Comparison of ENCODE assay signal across 10 cellular contexts in the genomic region with DNA sequence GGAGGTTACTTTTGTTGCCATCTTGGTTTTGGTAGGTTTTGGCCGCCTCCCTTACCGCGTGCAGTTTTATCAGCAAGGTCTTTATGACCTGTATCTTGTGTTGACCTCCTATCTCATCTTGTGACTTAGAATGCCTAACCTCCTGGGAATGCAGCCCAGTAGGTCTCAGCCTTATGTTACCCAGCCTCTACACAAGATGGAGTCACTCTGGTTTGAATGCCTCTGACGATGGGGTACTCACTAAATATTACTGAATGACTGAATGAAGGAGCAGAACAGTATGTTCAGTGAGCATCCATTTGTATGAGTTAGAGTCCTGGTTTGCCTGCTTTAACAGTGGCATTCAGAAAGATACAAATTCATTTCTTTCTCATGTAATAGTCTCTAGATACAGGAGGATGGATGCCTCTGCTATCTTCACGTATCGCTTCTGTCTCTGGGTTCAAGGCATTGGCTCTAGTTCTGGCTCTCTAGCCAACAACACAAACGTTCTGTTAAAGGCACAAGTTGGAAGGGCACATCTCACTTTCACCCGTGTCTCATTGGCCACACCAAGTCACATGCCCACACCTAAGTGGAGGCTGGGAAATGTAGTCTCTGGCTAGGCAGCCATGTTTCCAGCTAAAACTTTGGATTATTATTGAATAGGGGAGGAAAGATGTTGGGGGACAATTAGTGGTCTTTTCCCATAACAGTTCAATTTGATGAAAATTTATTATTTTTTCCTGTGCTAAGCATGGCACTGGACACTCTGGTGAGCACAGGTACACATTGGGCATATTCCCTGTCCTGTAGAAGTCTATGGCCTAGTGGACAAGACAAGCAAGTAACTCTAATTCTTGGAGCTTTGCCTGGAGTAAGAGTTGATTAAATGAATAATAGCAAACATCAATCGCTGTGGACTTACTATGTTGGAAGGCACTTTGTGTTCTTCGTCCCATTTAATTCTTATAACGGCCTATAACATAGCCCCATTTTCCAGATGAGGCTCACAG.
A peak's percentile ranks its signal among the peaks of the same experiment; 100 is the strongest.
DNase-seq lines count a peak whose midpoint lies in the region; ATAC-seq and TF ChIP-seq lines count a peak whose summit lies in the region.
"Had no signal": no experiment of that assay in that cellular context is flagged by ENCODE, and none has a peak within 500 bp of the region (broad histone marks: within the 10 kb centered on the region; RNA-seq: fewer than 3 reads in every experiment).

No MANE protein-coding gene starts in this region.

- TF ChIP-seq CTCF in liver (IDR thresholded peaks at IDR 0.05; ENCODE audit: low read depth, low read length, missing input control) (no peak), vagina (IDR thresholded peaks at IDR 0.05) (no peak)

- H3K36me3 ChIP-seq in adipocyte (ENCODE audit: control insufficient read depth, insufficient read depth, low read length, severe bottlenecking) (no peaks in the 10 kb centered on the region), liver (ENCODE audit: control insufficient read depth in 4 of 4, insufficient read depth in 3 of 4, low read depth in 1 of 4, low read length in 3 of 4) (no peaks in the 10 kb centered on the region), vagina (no peaks in the 10 kb centered on the region)

- H3K9me3 ChIP-seq in adipocyte (ENCODE audit: control insufficient read depth, low read length): peaks cover 3% of the 10 kb centered on the region
- H3K9me3 ChIP-seq in liver (ENCODE audit: control insufficient read depth in 4 of 4, low read length in 3 of 4): peaks cover 0 to 4% (median 2%) of the 10 kb centered on the region in 4 donors
- no peaks in the 10 kb centered on the region for H3K9me3 ChIP-seq in vagina
- H3K9me3 ChIP-seq: psoas muscle had no signal

- no peak overlapping the region for H3K4me3 ChIP-seq in Jurkat, Clone E6-1 (ENCODE audit: low read length)
- no peak overlapping the region for H3K4me3 ChIP-seq in adipocyte (ENCODE audit: low read length)
- H3K4me3 ChIP-seq in liver (ENCODE audit: low read depth in 1 of 3, low read length in 3 of 3): no peak overlapping the region
- H3K4me3 ChIP-seq in vagina: no peak overlapping the region
- H3K4me3 ChIP-seq: psoas muscle had no signal

- TF ChIP-seq RAD21 in liver (IDR thresholded peaks at IDR 0.05): no peak

- peak; percentile 12 for DNase-seq in DMS114 treated with DMSO at 0.1 percent for 48 hours (lab: John Stamatoyannopoulos, UW; ENCODE audit: unreplicated experiment)
- DNase-seq in Jurkat, Clone E6-1 (ENCODE audit: low read depth, low spot score): peak; percentile 10
- DNase-seq in adipocyte (ENCODE audit: low read depth): peak; percentile 31
- no peak for DNase-seq in NCI-H1105 (lab: John Stamatoyannopoulos, UW)
- no peak for DNase-seq in vagina (ENCODE audit: extremely low spot score in 2 of 2)
- DNase-seq: GF-D8, psoas muscle had no signal

- no peak overlapping the region for H3K27ac ChIP-seq in liver (ENCODE audit: low read depth in 1 of 2, low read length in 2 of 2)
- no peak overlapping the region for H3K27ac ChIP-seq in vagina
- H3K27ac ChIP-seq: psoas muscle had no signal

- H3K4me1 ChIP-seq in adipocyte (ENCODE audit: control insufficient read depth, insufficient read depth, low read length) (no peaks in the 10 kb centered on the region), liver (ENCODE audit: control insufficient read depth in 4 of 4, insufficient read depth in 4 of 4, low read length in 3 of 4) (no peaks in the 10 kb centered on the region), vagina (no peaks in the 10 kb centered on the region)
- H3K4me1 ChIP-seq: psoas muscle had no signal

- H3K9ac ChIP-seq in adipocyte (ENCODE audit: low read length) (no peak overlapping the region), liver (ENCODE audit: low read depth in 1 of 2, low read length in 2 of 2) (no peak overlapping the region)

- H3K27me3 ChIP-seq in adipocyte (replicated peaks; ENCODE audit: control insufficient read depth, insufficient read depth, low read length) (no peaks in the 10 kb centered on the region), liver (ENCODE audit: control insufficient read depth in 4 of 4, insufficient read depth in 4 of 4, low read length in 3 of 4) (no peaks in the 10 kb centered on the region), vagina (no peaks in the 10 kb centered on the region)

- no peak for ATAC-seq in GM18519 (IDR thresholded peaks at IDR 0.05; ENCODE audit: low FRiP score, unreplicated experiment)
- ATAC-seq in HG03571 (IDR thresholded peaks at IDR 0.05; ENCODE audit: unreplicated experiment): no peak
- ATAC-seq: psoas muscle had no signal

- 68% methylated on average over 11 of the region's 11 CpGs for WGBS in liver

- no peak for TF ChIP-seq POLR2A in vagina (IDR thresholded peaks at IDR 0.05)

- intact Hi-C loops in vagina (cut with DNase I): no loop called here

TF ChIP-seq in liver, 16 proteins besides CTCF, POLR2A, EP300 and RAD21:
- peak; percentile 78 for TF ChIP-seq YY1 (IDR thresholded peaks at IDR 0.05)
- TF ChIP-seq, protein P1, sequence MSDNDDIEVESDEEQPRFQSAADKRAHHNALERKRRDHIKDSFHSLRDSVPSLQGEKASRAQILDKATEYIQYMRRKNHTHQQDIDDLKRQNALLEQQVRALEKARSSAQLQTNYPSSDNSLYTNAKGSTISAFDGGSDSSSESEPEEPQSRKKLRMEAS (IDR thresholded peaks at IDR 0.05): no peak
TF ChIP-seq in liver: peak in this region for 1.

Comparison
In these comparisons a context has a peak if more than half of its experiments do, and no peak if none do; other contexts are left out.
1. DNase-seq: peak in DMS114 treated with DMSO at 0.1 percent for 48 hours (single experiment), Jurkat, Clone E6-1 (single experiment) and adipocyte (single experiment); none in NCI-H1105 (single experiment) and vagina (0 of 2).